ENCODE assay signal across 12 cellular contexts in the genomic region with DNA sequence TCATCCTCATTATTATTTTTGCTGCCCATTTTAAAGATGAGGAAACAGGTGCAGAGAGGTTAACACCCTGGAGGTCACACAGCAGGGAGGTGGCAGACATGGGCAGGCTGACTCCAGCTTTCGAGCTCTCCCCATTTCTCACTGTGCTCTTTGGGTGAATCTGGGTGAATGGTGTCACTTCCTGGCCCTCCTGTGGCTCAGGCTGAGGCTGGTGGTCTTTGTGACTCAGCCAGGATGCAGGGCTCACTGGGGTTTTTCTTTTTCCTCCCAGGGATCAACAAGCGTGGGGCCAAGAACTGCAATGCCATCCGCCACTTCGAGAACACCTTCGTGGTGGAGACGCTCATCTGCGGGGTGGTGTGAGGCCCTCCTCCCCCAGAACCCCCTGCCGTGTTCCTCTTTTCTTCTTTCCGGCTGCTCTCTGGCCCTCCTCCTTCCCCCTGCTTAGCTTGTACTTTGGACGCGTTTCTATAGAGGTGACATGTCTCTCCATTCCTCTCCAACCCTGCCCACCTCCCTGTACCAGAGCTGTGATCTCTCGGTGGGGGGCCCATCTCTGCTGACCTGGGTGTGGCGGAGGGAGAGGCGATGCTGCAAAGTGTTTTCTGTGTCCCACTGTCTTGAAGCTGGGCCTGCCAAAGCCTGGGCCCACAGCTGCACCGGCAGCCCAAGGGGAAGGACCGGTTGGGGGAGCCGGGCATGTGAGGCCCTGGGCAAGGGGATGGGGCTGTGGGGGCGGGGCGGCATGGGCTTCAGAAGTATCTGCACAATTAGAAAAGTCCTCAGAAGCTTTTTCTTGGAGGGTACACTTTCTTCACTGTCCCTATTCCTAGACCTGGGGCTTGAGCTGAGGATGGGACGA. TPM values are rescaled to one million over a fixed set of nuclear protein-coding genes. Genes with fewer than 3 reads are reported as not detected.
DNase-seq lines count a peak whose midpoint lies in the region; ATAC-seq and TF ChIP-seq lines count a peak whose summit lies in the region.
"Had no signal": no experiment of that assay in that cellular context is flagged by ENCODE, and none has a peak within 500 bp of the region (broad histone marks: within the 10 kb centered on the region; RNA-seq: fewer than 3 reads in every experiment).

No MANE protein-coding gene starts in this region.

- TF ChIP-seq CTCF in left ventricle myocardium inferior (IDR thresholded peaks at IDR 0.05; ENCODE audit: borderline replicate concordance), result no peak

- H3K4me3 ChIP-seq in left ventricle myocardium inferior (no peak overlapping the region), mucosa of rectum (ENCODE audit: low read length in 2 of 2) (peak overlapping the region; percentile 20 to 28), aorta (ENCODE audit: low read length in 2 of 2) (no peak overlapping the region)

- intact Hi-C loops in cardiac septum (cut with DNase I), result no loop called here
- intact Hi-C loops in left ventricle myocardium inferior (cut with micrococcal nuclease), result no loop called here
- intact Hi-C loops in aorta (cut with DNase I), result no loop called here

- DNase-seq in cardiac septum (ENCODE audit: low spot score) (peak; percentile 63), left ventricle myocardium inferior (no peak), aorta (peak; percentile 32 to 48), hepatic stellate cell (ENCODE audit: low spot score) (no peak)
- DNase-seq in activated CD8-positive, alpha-beta memory T cell treated with anti-CD3 and anti-CD28 coated beads, Interleukin-2, amount 50 U/mL, for 4 hours, result peak; percentile 75
- DNase-seq: cortex of kidney, NCI-H2081 treated with DMSO at 0.1 percent for 48 hours, WERI-Rb-1 had no signal

- H3K9ac ChIP-seq in mucosa of rectum (ENCODE audit: low read depth in 1 of 2, low read length in 2 of 2), result peak overlapping the region; percentile 68 to 83

- H3K4me1 ChIP-seq in left ventricle myocardium inferior (no peaks in the 10 kb centered on the region), mucosa of rectum (ENCODE audit: control insufficient read depth in 2 of 2, insufficient read depth in 2 of 2, low read length in 2 of 2) (peaks cover 61 to 74% of the 10 kb centered on the region in 2 donors), aorta (ENCODE audit: control insufficient read depth in 1 of 2, insufficient read depth in 2 of 2, low read length in 2 of 2) (no peaks in the 10 kb centered on the region)

- WGBS in aorta, 2 donors, result 78 to 81% methylated on average over 20 of the region's 20 CpGs

- H3K36me3 ChIP-seq in left ventricle myocardium inferior (peaks cover 21% of the 10 kb centered on the region), mucosa of rectum (ENCODE audit: control insufficient read depth in 2 of 2, insufficient read depth in 2 of 2, low read length in 2 of 2) (peaks cover 48 to 53% of the 10 kb centered on the region in 2 donors), aorta (ENCODE audit: control insufficient read depth in 1 of 2, insufficient read depth in 2 of 2, low read length in 1 of 2) (no peaks in the 10 kb centered on the region)

- no peak for ATAC-seq in aorta (ENCODE audit: low FRiP score)
- no peak for ATAC-seq in GM21447 (IDR thresholded peaks at IDR 0.05; ENCODE audit: unreplicated experiment)
- ATAC-seq in HG03280 (IDR thresholded peaks at IDR 0.05; ENCODE audit: unreplicated experiment), result no peak

- H3K27me3 ChIP-seq in left ventricle myocardium inferior (ENCODE audit: low read depth) (no peaks in the 10 kb centered on the region), mucosa of rectum (ENCODE audit: control insufficient read depth in 2 of 2, insufficient read depth in 2 of 2, low read length in 2 of 2) (no peaks in the 10 kb centered on the region), aorta (ENCODE audit: control insufficient read depth in 1 of 2, insufficient read depth in 2 of 2, low read length in 1 of 2) (no peaks in the 10 kb centered on the region)

- H3K9me3 ChIP-seq in left ventricle myocardium inferior (replicated peaks) (no peaks in the 10 kb centered on the region), mucosa of rectum (ENCODE audit: control insufficient read depth in 2 of 2, low read length in 2 of 2) (no peaks in the 10 kb centered on the region), aorta (ENCODE audit: control insufficient read depth, low read length) (no peaks in the 10 kb centered on the region)

- H3K27ac ChIP-seq in left ventricle myocardium inferior (replicated peaks) (no peak overlapping the region), mucosa of rectum (ENCODE audit: low read depth in 2 of 2, low read length in 2 of 2) (peak overlapping the region; percentile 92 to 97), aorta (ENCODE audit: low read depth in 1 of 2, low read length in 2 of 2) (no peak overlapping the region)
- H3K27ac ChIP-seq: WERI-Rb-1 had no signal

RNA-seq across cellular contexts. Expression of a gene that starts 13.2 kb away (rescaled TPM):
- 18.4 TPM for total RNA-seq in cardiac septum
- total RNA-seq in left ventricle myocardium inferior, result 25.5 TPM
- 10 to 100 TPM; 59.6 to 99.5 TPM for total RNA-seq in aorta
- polyA plus RNA-seq in aorta, result 100 to 1,000 TPM in 1 of 2 donors, 10 to 100 TPM in 1; 81.5 to 117 TPM

RNA-seq across cellular contexts. Expression of a gene that starts 47.1 kb away (rescaled TPM):
- total RNA-seq in cardiac septum (not detected), left ventricle myocardium inferior (not detected), aorta (under 1 TPM in 1 of 2 donors, not detected in 1; 0.18 TPM)
- polyA plus RNA-seq in aorta, result not detected
- polyA plus RNA-seq: BJ had no signal

Comparison
In these comparisons a context has a peak if more than half of its experiments do, and no peak if none do; other contexts are left out.
1. DNase-seq: peak in cardiac septum (single experiment), activated CD8-positive, alpha-beta memory T cell treated with anti-CD3 and anti-CD28 coated beads, Interleukin-2, amount 50 U/mL, for 4 hours (single experiment) and aorta (2 of 2); none in left ventricle myocardium inferior (single experiment) and hepatic stellate cell (single experiment).
2. H3K27ac ChIP-seq: peak in mucosa of rectum (2 of 2); none in left ventricle myocardium inferior (single experiment) and aorta (0 of 2).
3. H3K4me3 ChIP-seq: peak in mucosa of rectum (2 of 2); none in left ventricle myocardium inferior (single experiment) and aorta (0 of 2).